ENCODE assay signal across 30 cellular contexts in the genomic region with DNA sequence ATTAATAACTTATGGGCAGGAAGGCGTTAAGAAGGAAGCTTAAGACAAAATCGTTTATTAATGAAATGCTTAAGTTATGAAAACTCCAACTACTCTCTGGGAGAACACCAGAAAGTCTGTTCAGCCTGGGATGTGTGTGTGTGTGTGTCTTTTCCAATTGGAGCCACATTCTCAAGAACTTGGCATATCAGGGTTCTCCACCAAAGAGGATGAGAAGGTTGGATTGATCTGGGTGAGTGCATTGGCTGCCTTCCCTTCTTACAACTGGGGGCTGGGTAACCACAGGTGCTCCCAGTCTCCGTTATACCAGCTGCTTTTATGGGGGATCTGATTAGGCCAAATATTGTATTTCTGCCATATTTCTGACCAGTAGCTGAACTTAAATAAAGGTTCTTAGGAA.
"Had no signal": no experiment of that assay in that cellular context is flagged by ENCODE, and none has a peak within 500 bp of the region (broad histone marks: within the 10 kb centered on the region; RNA-seq: fewer than 3 reads in every experiment).

No MANE protein-coding gene starts in this region.

- FAIRE-seq: colon, endometrium, endothelial cell of umbilical vein, frontal cortex had no signal

- H3K9me3 Mint-ChIP-seq: dendritic cell treated with granulocyte-macrophage colony-stimulating factor and Interleukin-4, amounts not matched to agents 40 ng/mL and 50 ng/mL, for 4 days; effector memory CD8-positive, alpha-beta T cell; endodermal cell had no signal

- H3K27me3 Mint-ChIP-seq: dendritic cell treated with granulocyte-macrophage colony-stimulating factor and Interleukin-4, amounts not matched to agents 40 ng/mL and 50 ng/mL, for 4 days; effector memory CD8-positive, alpha-beta T cell had no signal

- H3K4me1 ChIP-seq: colonic mucosa, gastrocnemius medialis, heart left ventricle, heart right ventricle had no signal

- H3K36me3 ChIP-seq: colonic mucosa, gastrocnemius medialis had no signal

- ATAC-seq: effector memory CD8-positive, alpha-beta T cell; esophagus mucosa; foreskin keratinocyte; gastrocnemius medialis; gastroesophageal sphincter; heart left ventricle; heart right ventricle had no signal

- H3K27ac Mint-ChIP-seq: dendritic cell treated with granulocyte-macrophage colony-stimulating factor and Interleukin-4, amounts not matched to agents 40 ng/mL and 50 ng/mL, for 4 days; effector memory CD8-positive, alpha-beta T cell; endodermal cell had no signal

- H3K4me1 Mint-ChIP-seq: endodermal cell had no signal

- DNase-seq: colonic mucosa; cortex of kidney; dermis blood vessel endothelial cell; dorsolateral prefrontal cortex; effector CD4-positive, alpha-beta T cell; effector CD8-positive, alpha-beta T cell; effector memory CD4-positive, alpha-beta T cell; effector memory CD8-positive, alpha-beta T cell; endodermal cell; erythroblast; esophagus squamous epithelium; foreskin fibroblast; foreskin keratinocyte; foreskin melanocyte; gastrocnemius medialis; glutamatergic neuron; head of caudate nucleus; heart left ventricle; heart right ventricle had no signal

- H3K27me3 ChIP-seq: colonic mucosa, dorsolateral prefrontal cortex, esophagus muscularis mucosa, esophagus squamous epithelium, foreskin keratinocyte, gastrocnemius medialis, gastroesophageal sphincter, heart left ventricle, heart right ventricle, hepatocyte had no signal

- H3K4me3 ChIP-seq: colonic mucosa, coronary artery, dorsolateral prefrontal cortex, esophagus muscularis mucosa, esophagus squamous epithelium, gastrocnemius medialis, gastroesophageal sphincter, heart left ventricle, heart right ventricle, hepatocyte had no signal

- H3K9me3 ChIP-seq: colonic mucosa, esophagus muscularis mucosa, esophagus squamous epithelium, gastrocnemius medialis, gastroesophageal sphincter, heart left ventricle, heart right ventricle had no signal

- H2AFZ ChIP-seq: hepatocyte had no signal

- H3K27ac ChIP-seq: colonic mucosa, coronary artery, dorsolateral prefrontal cortex, epithelial cell of prostate, esophagus muscularis mucosa, esophagus squamous epithelium, foreskin keratinocyte, gastrocnemius medialis, gastroesophageal sphincter, heart left ventricle, heart right ventricle, hepatocyte had no signal

- H3K4me2 ChIP-seq: hepatocyte had no signal

- H3K4me3 Mint-ChIP-seq: dendritic cell treated with granulocyte-macrophage colony-stimulating factor and Interleukin-4, amounts not matched to agents 40 ng/mL and 50 ng/mL, for 4 days; effector memory CD8-positive, alpha-beta T cell; endodermal cell had no signal
